ENCODE assay signal across 22 cellular contexts in the genomic region with DNA sequence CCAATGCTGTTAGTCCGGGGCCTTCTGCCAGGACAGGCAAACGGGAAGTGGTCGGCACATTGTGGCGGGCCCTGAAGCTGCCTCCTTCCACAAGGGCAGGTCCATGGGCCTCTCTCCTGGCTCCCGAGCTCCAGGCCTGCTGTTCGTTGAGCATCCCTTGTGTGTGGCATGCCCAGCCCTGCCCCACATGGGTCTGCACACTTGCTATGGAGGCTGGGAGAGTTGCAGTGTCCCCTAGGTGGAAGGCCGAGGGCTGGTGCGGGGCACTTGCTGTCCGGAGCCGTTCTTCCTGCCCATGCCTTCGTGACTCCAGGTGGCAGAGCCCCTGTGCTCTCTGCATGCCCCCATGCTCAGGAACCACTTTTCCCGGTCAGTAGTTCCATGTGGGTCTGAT. TPM values are rescaled to one million over a fixed set of nuclear protein-coding genes. Genes with fewer than 3 reads are reported as not detected.
DNase-seq lines count a peak whose midpoint lies in the region; ATAC-seq and TF ChIP-seq lines count a peak whose summit lies in the region.
"Had no signal": no experiment of that assay in that cellular context is flagged by ENCODE, and none has a peak within 500 bp of the region (broad histone marks: within the 10 kb centered on the region; RNA-seq: fewer than 3 reads in every experiment).

No MANE protein-coding gene starts in this region.

- DNase-seq in Right ventricle myocardium inferior (ENCODE audit: missing footprints) (peak; percentile 41), left cardiac atrium (no peak), astrocyte of the hippocampus (ENCODE audit: low read depth, low spot score) (peak; percentile 11), nephron progenitor cell (no peak), WTC11 (ENCODE audit: low spot score) (no peak)
- DNase-seq in NK-92 treated with Interleukin-12 subunit alpha and Interleukin-12 subunit beta, amount 100 ng/mL, for 24 hours (lab: John Stamatoyannopoulos, UW) = no peak
- no peak for DNase-seq in activated T-helper 1 cell treated with anti-CD3 and anti-CD28 coated beads, Interleukin-12 subunit alpha, Interleukin-12 subunit beta, Interleukin-2, Interleukin-4 antibody, amounts not matched to agents 30 ng/mL and 10 ng/mL and 1 ng/mL, durations not matched to agents 14 hours and 24 hours and 36 hours (ENCODE audit: low spot score)
- DNase-seq: 8988T; CD4-positive, CD25-positive, alpha-beta regulatory T cell; CD8-positive, alpha-beta memory T cell; COR-L47; DMS 273 treated with DMSO at 0.1 percent for 48 hours; DMS53; DND-41; EL; GOT3; H7; HFFc6 had no signal

- H3K27ac Mint-ChIP-seq in nephron progenitor cell (peak overlapping the region; percentile 66), WTC11 (no peak overlapping the region)
- H3K27ac Mint-ChIP-seq in activated T-helper 1 cell treated with anti-CD3 and anti-CD28 coated beads, Interleukin-12 subunit alpha, Interleukin-12 subunit beta, Interleukin-2, Interleukin-4 antibody, amounts not matched to agents 30 ng/mL and 10 ng/mL and 1 ng/mL, durations not matched to agents 14 hours and 24 hours and 36 hours = no peak overlapping the region
- H3K27ac Mint-ChIP-seq: HFFc6 had no signal

- H3K4me2 ChIP-seq in BLaER1 = peak overlapping the region; percentile 97

- H3K27me3 Mint-ChIP-seq in nephron progenitor cell (ENCODE audit: low read depth, poor library complexity) = peaks cover 3% of the 10 kb centered on the region
- H3K27me3 Mint-ChIP-seq in activated T-helper 1 cell treated with anti-CD3 and anti-CD28 coated beads, Interleukin-12 subunit alpha, Interleukin-12 subunit beta, Interleukin-2, Interleukin-4 antibody, amounts not matched to agents 30 ng/mL and 10 ng/mL and 1 ng/mL, durations not matched to agents 14 hours and 24 hours and 36 hours (ENCODE audit: insufficient read depth) = no peaks in the 10 kb centered on the region
- H3K27me3 Mint-ChIP-seq in WTC11 (ENCODE audit: low read depth) = no peaks in the 10 kb centered on the region; the same call in 1 of the 2 replicates
- H3K27me3 Mint-ChIP-seq: CD4-positive, CD25-positive, alpha-beta regulatory T cell; CD8-positive, alpha-beta memory T cell had no signal

- peak; percentile 21 for ATAC-seq in Right ventricle myocardium inferior
- ATAC-seq in left cardiac atrium = no peak
- ATAC-seq in WTC11 = no peak
- ATAC-seq: GM12878, HCT116 had no signal

- H3K36me3 Mint-ChIP-seq in nephron progenitor cell (ENCODE audit: low read depth) (peaks cover 3% of the 10 kb centered on the region), WTC11 (peaks cover 8% of the 10 kb centered on the region)
- peaks cover 17% of the 10 kb centered on the region for H3K36me3 Mint-ChIP-seq in activated T-helper 1 cell treated with anti-CD3 and anti-CD28 coated beads, Interleukin-12 subunit alpha, Interleukin-12 subunit beta, Interleukin-2, Interleukin-4 antibody, amounts not matched to agents 30 ng/mL and 10 ng/mL and 1 ng/mL, durations not matched to agents 14 hours and 24 hours and 36 hours (ENCODE audit: low read depth)

- intact Hi-C loops in Right ventricle myocardium inferior (cut with DNase I) (no loop called here), left cardiac atrium (cut with DNase I) (no loop called here)
- intact Hi-C loops in activated T-helper 1 cell treated with anti-CD3 and anti-CD28 coated beads, Interleukin-12 subunit alpha, Interleukin-12 subunit beta, Interleukin-2, Interleukin-4 antibody, amounts not matched to agents 30 ng/mL and 10 ng/mL and 1 ng/mL, durations not matched to agents 14 hours and 24 hours and 36 hours (cut with micrococcal nuclease) = no loop called here

- TF ChIP-seq CTCF in nephron progenitor cell (IDR thresholded peaks at IDR 0.05) (no peak), WTC11 (IDR thresholded peaks at IDR 0.05) (no peak)

- peaks cover 3% of the 10 kb centered on the region for H3K9me3 Mint-ChIP-seq in nephron progenitor cell
- peaks cover 2% of the 10 kb centered on the region for H3K9me3 Mint-ChIP-seq in activated T-helper 1 cell treated with anti-CD3 and anti-CD28 coated beads, Interleukin-12 subunit alpha, Interleukin-12 subunit beta, Interleukin-2, Interleukin-4 antibody, amounts not matched to agents 30 ng/mL and 10 ng/mL and 1 ng/mL, durations not matched to agents 14 hours and 24 hours and 36 hours
- peaks cover 3% of the 10 kb centered on the region for H3K9me3 Mint-ChIP-seq in WTC11
- H3K9me3 Mint-ChIP-seq: CD4-positive, CD25-positive, alpha-beta regulatory T cell; CD8-positive, alpha-beta memory T cell; HFFc6 had no signal

- H3K4me1 Mint-ChIP-seq in nephron progenitor cell = peaks cover 5% of the 10 kb centered on the region
- peaks cover 4% of the 10 kb centered on the region for H3K4me1 Mint-ChIP-seq in activated T-helper 1 cell treated with anti-CD3 and anti-CD28 coated beads, Interleukin-12 subunit alpha, Interleukin-12 subunit beta, Interleukin-2, Interleukin-4 antibody, amounts not matched to agents 30 ng/mL and 10 ng/mL and 1 ng/mL, durations not matched to agents 14 hours and 24 hours and 36 hours (ENCODE audit: low read depth)
- no peaks in the 10 kb centered on the region for H3K4me1 Mint-ChIP-seq in WTC11

- peak overlapping the region; percentile 73 for H3K9ac ChIP-seq in BLaER1

- H3K4me3 ChIP-seq in BLaER1 = peak overlapping the region; percentile 45
- H3K4me3 ChIP-seq: GM12878 had no signal

- peak overlapping the region; percentile 90 for H3K27ac ChIP-seq in BLaER1
- H3K27ac ChIP-seq: HL-60 had no signal

- peaks cover 66% of the 10 kb centered on the region for H3K36me3 ChIP-seq in BLaER1

- POLR2A ChIA-PET in WTC11 (lab: Charles Lee) = no interaction called here

- peaks cover 2% of the 10 kb centered on the region; the same call in 1 of the 2 replicates for H3K9me3 ChIP-seq in BLaER1

- no peak overlapping the region for H3K4me3 Mint-ChIP-seq in nephron progenitor cell
- no peak overlapping the region for H3K4me3 Mint-ChIP-seq in activated T-helper 1 cell treated with anti-CD3 and anti-CD28 coated beads, Interleukin-12 subunit alpha, Interleukin-12 subunit beta, Interleukin-2, Interleukin-4 antibody, amounts not matched to agents 30 ng/mL and 10 ng/mL and 1 ng/mL, durations not matched to agents 14 hours and 24 hours and 36 hours
- H3K4me3 Mint-ChIP-seq in WTC11 = no peak overlapping the region
- H3K4me3 Mint-ChIP-seq: CD4-positive, CD25-positive, alpha-beta regulatory T cell; CD8-positive, alpha-beta memory T cell; HFFc6 had no signal

- no peaks in the 10 kb centered on the region for H4K20me1 ChIP-seq in BLaER1

- H3K27me3 ChIP-seq in BLaER1 = no peaks in the 10 kb centered on the region

- CTCF ChIA-PET in WTC11 (lab: Charles Lee) = interaction anchor here (0.8 kb wide), 1 partner anchor 39 kb away, joined by 3 read pairs; no protein-coding TSS in a partner anchor

- peaks cover 69% of the 10 kb centered on the region for H3K4me1 ChIP-seq in BLaER1

TF ChIP-seq in WTC11, 78 proteins besides CTCF, POLR2A, EP300 and RAD21:
- TF ChIP-seq RORB (CRISPR knock-in tag; IDR thresholded peaks at IDR 0.05) (no peak), ZNF416 (CRISPR knock-in tag; IDR thresholded peaks at IDR 0.05) (no peak)
- TF ChIP-seq, protein P1, sequence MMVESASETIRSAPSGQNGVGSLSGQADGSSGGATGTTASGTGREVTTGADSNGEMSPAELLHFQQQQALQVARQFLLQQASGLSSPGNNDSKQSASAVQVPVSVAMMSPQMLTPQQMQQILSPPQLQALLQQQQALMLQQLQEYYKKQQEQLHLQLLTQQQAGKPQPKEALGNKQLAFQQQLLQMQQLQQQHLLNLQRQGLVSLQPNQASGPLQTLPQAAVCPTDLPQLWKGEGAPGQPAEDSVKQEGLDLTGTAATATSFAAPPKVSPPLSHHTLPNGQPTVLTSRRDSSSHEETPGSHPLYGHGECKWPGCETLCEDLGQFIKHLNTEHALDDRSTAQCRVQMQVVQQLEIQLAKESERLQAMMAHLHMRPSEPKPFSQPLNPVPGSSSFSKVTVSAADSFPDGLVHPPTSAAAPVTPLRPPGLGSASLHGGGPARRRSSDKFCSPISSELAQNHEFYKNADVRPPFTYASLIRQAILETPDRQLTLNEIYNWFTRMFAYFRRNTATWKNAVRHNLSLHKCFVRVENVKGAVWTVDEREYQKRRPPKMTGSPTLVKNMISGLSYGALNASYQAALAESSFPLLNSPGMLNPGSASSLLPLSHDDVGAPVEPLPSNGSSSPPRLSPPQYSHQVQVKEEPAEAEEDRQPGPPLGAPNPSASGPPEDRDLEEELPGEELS (CRISPR knock-in tag; IDR thresholded peaks at IDR 0.05) = no peak

RNA-seq across cellular contexts. Expression of a gene that starts 26.0 kb away (rescaled TPM):
- total RNA-seq in Right ventricle myocardium inferior (18.0 TPM), left cardiac atrium (10 to 100 TPM; 13.3 to 19.9 TPM), WTC11 (2021) (39.5 to 55.0 TPM (median 41.2 TPM) in 3 replicates)
- 79.3 and 81.0 TPM in 2 replicates for total RNA-seq in activated T-helper 1 cell treated with anti-CD3 and anti-CD28 coated beads, Interleukin-12 subunit alpha, Interleukin-12 subunit beta, Interleukin-2, Interleukin-4 antibody, amounts not matched to agents 30 ng/mL and 10 ng/mL and 1 ng/mL, durations not matched to agents 14 hours and 24 hours and 36 hours

RNA-seq across cellular contexts. Expression of a gene that starts 33.1 kb away (rescaled TPM):
- total RNA-seq in Right ventricle myocardium inferior (54.6 TPM), left cardiac atrium (10 to 100 TPM; 55.0 to 80.0 TPM), WTC11 (2021) (13.2 to 16.8 TPM (median 14.8 TPM) in 3 replicates)
- total RNA-seq in activated T-helper 1 cell treated with anti-CD3 and anti-CD28 coated beads, Interleukin-12 subunit alpha, Interleukin-12 subunit beta, Interleukin-2, Interleukin-4 antibody, amounts not matched to agents 30 ng/mL and 10 ng/mL and 1 ng/mL, durations not matched to agents 14 hours and 24 hours and 36 hours = 29.2 and 30.0 TPM in 2 replicates

RNA-seq across cellular contexts. Expression of a gene that starts 37.4 kb away (rescaled TPM):
- 30.5 TPM for total RNA-seq in Right ventricle myocardium inferior
- total RNA-seq in left cardiac atrium = 10 to 100 TPM; 12.5 to 13.4 TPM
- 2.4 and 3.1 TPM in 2 replicates for total RNA-seq in activated T-helper 1 cell treated with anti-CD3 and anti-CD28 coated beads, Interleukin-12 subunit alpha, Interleukin-12 subunit beta, Interleukin-2, Interleukin-4 antibody, amounts not matched to agents 30 ng/mL and 10 ng/mL and 1 ng/mL, durations not matched to agents 14 hours and 24 hours and 36 hours
- 58.3 to 65.4 TPM (median 61.3 TPM) in 3 replicates for total RNA-seq in WTC11 (2021)

Comparison
In these comparisons a context has a peak if more than half of its experiments do, and no peak if none do; other contexts are left out.
1. DNase-seq: peak in Right ventricle myocardium inferior (single experiment) and astrocyte of the hippocampus (single experiment); none in left cardiac atrium (single experiment), nephron progenitor cell (single experiment), NK-92 treated with Interleukin-12 subunit alpha and Interleukin-12 subunit beta, amount 100 ng/mL, for 24 hours (single experiment), activated T-helper 1 cell treated with anti-CD3 and anti-CD28 coated beads, Interleukin-12 subunit alpha, Interleukin-12 subunit beta, Interleukin-2, Interleukin-4 antibody, amounts not matched to agents 30 ng/mL and 10 ng/mL and 1 ng/mL, durations not matched to agents 14 hours and 24 hours and 36 hours (single experiment) and WTC11 (single experiment).